Comparison of ENCODE assay signal across 8 cellular contexts in the genomic region with DNA sequence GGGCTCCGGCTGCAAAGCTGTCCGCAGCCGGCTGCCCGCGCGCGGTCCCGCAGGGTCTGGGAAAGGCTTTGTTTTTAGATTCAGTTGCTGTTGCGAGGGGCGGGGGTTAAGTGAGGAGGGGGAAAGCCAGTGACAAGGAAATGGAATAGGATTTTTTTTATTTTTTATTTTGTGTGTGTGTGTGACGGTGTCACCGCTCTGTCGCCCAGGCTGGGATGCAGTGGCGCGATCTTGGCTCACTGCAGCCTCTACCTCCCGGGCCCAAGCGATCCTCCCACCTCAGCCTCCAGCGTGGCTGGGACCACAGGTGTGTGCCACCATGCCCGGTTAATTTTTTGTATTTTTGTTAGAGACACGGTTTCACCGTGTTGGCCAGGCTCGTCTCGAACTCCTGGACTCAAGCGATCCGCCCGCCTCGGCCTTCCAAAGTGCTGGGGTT. TPM values are rescaled to one million over a fixed set of nuclear protein-coding genes. Genes with fewer than 3 reads are reported as not detected.
DNase-seq lines count a peak whose midpoint lies in the region; ATAC-seq and TF ChIP-seq lines count a peak whose summit lies in the region.

No MANE protein-coding gene starts in this region.

- no peaks in the 10 kb centered on the region for H3K27me3 ChIP-seq in layer of hippocampus (ENCODE audit: control insufficient read depth, insufficient read depth, low read length)
- no peaks in the 10 kb centered on the region for H3K27me3 ChIP-seq in thyroid gland

- H3K9me3 ChIP-seq in thyroid gland = no peaks in the 10 kb centered on the region

- H3K4me3 ChIP-seq in astrocyte of the cerebellum (ENCODE audit: low read depth, low read length) (peak overlapping the region; percentile 58), thyroid gland (replicated peaks in 1 of 3) (peak overlapping the region; percentile 40 to 76 (median 66))

- CTCF ChIA-PET in activated CD8-positive, alpha-beta memory T cell treated with anti-CD3 and anti-CD28 coated beads, Interleukin-2, amount 10 ng/mL, durations not matched to agents 7 days and 5 days (lab: Charles Lee) = interaction anchor here (3.0 to 11.7 kb wide), 3 partner anchors 11 to 55 kb away, joined by 12 to 119 read pairs (median 90); no protein-coding TSS in a partner anchor

- H3K4me1 ChIP-seq in thyroid gland = peaks cover 14 to 35% of the 10 kb centered on the region in 2 donors

- peaks cover 69% of the 10 kb centered on the region for H3K4me1 Mint-ChIP-seq in activated CD8-positive, alpha-beta memory T cell treated with anti-CD3 and anti-CD28 coated beads, Interleukin-2, amount 10 ng/mL, durations not matched to agents 7 days and 5 days

- H3K36me3 Mint-ChIP-seq in activated CD8-positive, alpha-beta memory T cell treated with anti-CD3 and anti-CD28 coated beads, Interleukin-2, amount 10 ng/mL, durations not matched to agents 7 days and 5 days = peaks cover 16% of the 10 kb centered on the region

- H3K9me3 Mint-ChIP-seq in activated CD8-positive, alpha-beta memory T cell treated with anti-CD3 and anti-CD28 coated beads, Interleukin-2, amount 10 ng/mL, durations not matched to agents 7 days and 5 days (ENCODE audit: low read depth) = no peaks in the 10 kb centered on the region

- H3K27ac Mint-ChIP-seq in activated CD8-positive, alpha-beta memory T cell treated with anti-CD3 and anti-CD28 coated beads, Interleukin-2, amount 10 ng/mL, durations not matched to agents 7 days and 5 days = peak overlapping the region; percentile 79

- H3K27me3 Mint-ChIP-seq in activated CD8-positive, alpha-beta memory T cell treated with anti-CD3 and anti-CD28 coated beads, Interleukin-2, amount 10 ng/mL, durations not matched to agents 7 days and 5 days = no peaks in the 10 kb centered on the region

- H3K36me3 ChIP-seq in thyroid gland = no peaks in the 10 kb centered on the region

- WGBS in thyroid gland, 2 donors = 46 to 58% methylated on average over 23 to 25 of the region's 27 CpGs

- TF ChIP-seq CTCF in astrocyte of the cerebellum (IDR thresholded peaks at IDR 0.05; ENCODE audit: low read depth, low read length, missing control alignments) = no peak
- no peak for TF ChIP-seq CTCF in thyroid gland (IDR thresholded peaks at IDR 0.05)

- TF ChIP-seq POLR2A in thyroid gland (IDR thresholded peaks at IDR 0.05) = no peak

- peak overlapping the region; percentile 95 for H3K4me3 Mint-ChIP-seq in activated CD8-positive, alpha-beta memory T cell treated with anti-CD3 and anti-CD28 coated beads, Interleukin-2, amount 10 ng/mL, durations not matched to agents 7 days and 5 days

- intact Hi-C loops in thyroid gland (cut with DNase I) = no loop called here

- in situ Hi-C loops in astrocyte of the cerebellum (cut with HindIII; ENCODE audit: low sequenced_read_pairs) = no loop called here

- no peak for ATAC-seq in activated CD8-positive, alpha-beta memory T cell treated with anti-CD3 and anti-CD28 coated beads, Interleukin-2, amount 10 ng/mL, durations not matched to agents 7 days and 5 days
- ATAC-seq in HG02610 (IDR thresholded peaks at IDR 0.05; ENCODE audit: unreplicated experiment) = no peak

- no peak for DNase-seq in activated CD8-positive, alpha-beta memory T cell treated with anti-CD3 and anti-CD28 coated beads, Interleukin-2, amount 10 ng/mL, durations not matched to agents 7 days and 5 days
- no peak for DNase-seq in activated CD8-positive, alpha-beta memory T cell treated with anti-CD3 and anti-CD28 coated beads for 24 hours
- no peak for DNase-seq in astrocyte of the cerebellum (ENCODE audit: low read depth)
- DNase-seq in thyroid gland = peak in 1 of 2 donors; percentile 1
- no peak for DNase-seq in NCI-H2081 (lab: John Stamatoyannopoulos, UW)
- DNase-seq in stimulated activated CD4-positive, alpha-beta T cell treated with anti-CD3 and anti-CD28 coated beads, Interleukin-4, amount 100 ng/mL, for 4 hours = no peak

- H3K27ac ChIP-seq in layer of hippocampus (ENCODE audit: low read depth, low read length) (peak overlapping the region; percentile 91), thyroid gland (peak overlapping the region; percentile 98 to 99 (median 98))

RNA-seq across cellular contexts. Expression of a gene that starts 0.6 kb away (rescaled TPM):
- 10 to 100 TPM; 26.1 to 31.2 TPM for total RNA-seq in activated CD8-positive, alpha-beta memory T cell treated with anti-CD3 and anti-CD28 coated beads, Interleukin-2, amount 10 ng/mL, durations not matched to agents 7 days and 5 days
- total RNA-seq in thyroid gland = 10 to 100 TPM; 49.8 to 63.1 (median 51.9) TPM

RNA-seq across cellular contexts. Expression of a gene that starts 38.0 kb away (rescaled TPM):
- 1 to 10 TPM in 1 of 2 experiments, under 1 TPM in 1; 0.67 to 1.0 TPM for total RNA-seq in activated CD8-positive, alpha-beta memory T cell treated with anti-CD3 and anti-CD28 coated beads, Interleukin-2, amount 10 ng/mL, durations not matched to agents 7 days and 5 days
- total RNA-seq in thyroid gland = 1 to 10 TPM in 1 of 4 donors, under 1 TPM in 3; 0.42 to 2.1 (median 0.56) TPM

RNA-seq across cellular contexts. Expression of a gene that starts 58.9 kb away (rescaled TPM):
- total RNA-seq in activated CD8-positive, alpha-beta memory T cell treated with anti-CD3 and anti-CD28 coated beads, Interleukin-2, amount 10 ng/mL, durations not matched to agents 7 days and 5 days = 1 to 10 TPM; 1.3 to 5.7 TPM
- total RNA-seq in thyroid gland = 10 to 100 TPM; 49.8 to 73.0 (median 62.2) TPM

Comparison
In these comparisons a context has a peak if more than half of its experiments do, and no peak if none do; other contexts are left out.
1. RNA of a gene that starts 58.9 kb away (total RNA-seq): 49.8 to 73.0 TPM in thyroid gland; 1.3 to 5.7 TPM in activated CD8-positive, alpha-beta memory T cell treated with anti-CD3 and anti-CD28 coated beads, Interleukin-2, amount 10 ng/mL, durations not matched to agents 7 days and 5 days; every median in the first group is over 4 times any median in the second.